Comparison of ENCODE assay signal across 12 cellular contexts in the genomic region with DNA sequence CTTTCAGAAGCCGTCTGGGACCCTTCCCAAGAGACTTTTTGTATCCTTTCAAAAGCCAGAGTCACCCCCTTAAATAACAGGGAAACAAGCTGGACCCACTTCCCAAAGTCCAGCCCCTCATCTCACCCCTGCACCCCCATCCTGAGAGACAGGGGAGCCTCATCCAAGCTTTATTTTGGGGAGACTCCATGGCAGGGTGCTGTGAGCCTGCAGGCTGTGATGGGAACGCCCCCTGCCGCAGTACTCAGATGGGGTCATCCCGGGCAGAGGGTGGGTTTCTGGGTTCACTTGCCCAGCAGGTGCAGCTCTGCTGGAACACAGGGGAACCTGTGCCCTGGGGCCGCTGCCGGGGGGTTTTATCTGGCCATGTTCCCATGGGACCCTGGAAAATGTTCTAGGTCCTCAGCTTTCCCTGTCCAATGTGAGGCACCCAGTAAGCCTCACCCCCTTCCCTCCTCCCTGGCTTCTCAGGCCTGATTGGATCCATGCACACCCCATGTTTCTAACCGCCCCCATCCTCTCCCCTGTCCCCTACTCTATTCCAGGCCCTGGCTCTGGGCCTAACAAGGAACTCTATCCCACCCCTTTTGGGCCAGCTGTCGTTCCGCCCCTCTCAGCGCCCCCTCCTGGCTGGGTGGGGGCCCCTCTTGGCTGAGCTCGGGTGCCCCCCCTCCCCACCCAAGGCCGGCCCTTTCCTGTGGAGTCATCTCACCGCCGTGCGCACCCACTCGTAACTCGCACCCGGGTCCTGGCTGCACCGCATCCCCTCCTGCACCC. TPM values are rescaled to one million over a fixed set of nuclear protein-coding genes. Genes with fewer than 3 reads are reported as not detected.
DNase-seq lines count a peak whose midpoint lies in the region; ATAC-seq and TF ChIP-seq lines count a peak whose summit lies in the region.
"Had no signal": no experiment of that assay in that cellular context is flagged by ENCODE, and none has a peak within 500 bp of the region (broad histone marks: within the 10 kb centered on the region; RNA-seq: fewer than 3 reads in every experiment).

No MANE protein-coding gene starts in this region.

- peaks cover 33% of the 10 kb centered on the region for H3K27me3 Mint-ChIP-seq in activated CD8-positive, alpha-beta memory T cell treated with anti-CD3 and anti-CD28 coated beads, Interleukin-2, amount 10 ng/mL, durations not matched to agents 7 days and 5 days

- peaks cover 34% of the 10 kb centered on the region for H3K4me1 ChIP-seq in adipocyte (ENCODE audit: control insufficient read depth, insufficient read depth, low read length)

- H3K4me3 ChIP-seq in AG09309 (ENCODE audit: control insufficient read depth, low read depth, low read length): no peak overlapping the region
- peak overlapping the region; percentile 83 for H3K4me3 ChIP-seq in adipocyte (ENCODE audit: low read length)

- H3K36me3 Mint-ChIP-seq in activated CD8-positive, alpha-beta memory T cell treated with anti-CD3 and anti-CD28 coated beads, Interleukin-2, amount 10 ng/mL, durations not matched to agents 7 days and 5 days: no peaks in the 10 kb centered on the region

- intact Hi-C loops in cardiac septum (cut with DNase I): loop anchor here (2.0 kb wide), 2 partner anchors 15 to 75 kb away; no protein-coding TSS in a partner anchor

- peak; percentile 12 for ATAC-seq in omental fat pad (ENCODE audit: low FRiP score)
- ATAC-seq in activated CD8-positive, alpha-beta memory T cell treated with anti-CD3 and anti-CD28 coated beads, Interleukin-2, amount 10 ng/mL, durations not matched to agents 7 days and 5 days: no peak
- no peak for ATAC-seq in HG03565 (IDR thresholded peaks at IDR 0.05; ENCODE audit: unreplicated experiment)

- H3K9me3 ChIP-seq in adipocyte (ENCODE audit: control insufficient read depth, low read length): no peaks in the 10 kb centered on the region

- peak; percentile 2 for TF ChIP-seq CTCF in AG09309 (IDR thresholded peaks at IDR 0.05; ENCODE audit: control insufficient read depth, insufficient read depth, low read depth, low read length, missing control alignments)
- TF ChIP-seq CTCF in omental fat pad (IDR thresholded peaks at IDR 0.05): no peak

- peak overlapping the region; percentile 92 for H3K9ac ChIP-seq in adipocyte (ENCODE audit: low read length)

- DNase-seq in AG09309 (ENCODE audit: low read depth) (no peak), adipocyte (ENCODE audit: low read depth) (peak; percentile 45), cardiac septum (ENCODE audit: low spot score) (peak; percentile 85), omental fat pad (ENCODE audit: low spot score) (no peak), NCI-H1048 (lab: John Stamatoyannopoulos, UW) (no peak)
- no peak for DNase-seq in stimulated activated CD4-positive, alpha-beta T cell treated with anti-CD3 and anti-CD28 coated beads, Interleukin-1b, Interleukin-23, amount 100 ng/mL, for 48 hours
- DNase-seq in activated CD8-positive, alpha-beta memory T cell treated with anti-CD3 and anti-CD28 coated beads, Interleukin-2, amount 10 ng/mL, durations not matched to agents 7 days and 5 days: no peak
- DNase-seq: activated CD8-positive, alpha-beta memory T cell treated with anti-CD3 and anti-CD28 coated beads, Interleukin-2, amount 50 U/mL, for 48 hours; NCI-H226 had no signal

- H3K4me3 Mint-ChIP-seq in activated CD8-positive, alpha-beta memory T cell treated with anti-CD3 and anti-CD28 coated beads, Interleukin-2, amount 10 ng/mL, durations not matched to agents 7 days and 5 days: no peak overlapping the region
- H3K4me3 Mint-ChIP-seq: B cell had no signal

- no peaks in the 10 kb centered on the region for H3K27me3 ChIP-seq in adipocyte (replicated peaks; ENCODE audit: control insufficient read depth, insufficient read depth, low read length)

- H3K27ac Mint-ChIP-seq in activated CD8-positive, alpha-beta memory T cell treated with anti-CD3 and anti-CD28 coated beads, Interleukin-2, amount 10 ng/mL, durations not matched to agents 7 days and 5 days: no peak overlapping the region
- H3K27ac Mint-ChIP-seq: B cell had no signal

- CTCF ChIA-PET in activated CD8-positive, alpha-beta memory T cell treated with anti-CD3 and anti-CD28 coated beads, Interleukin-2, amount 10 ng/mL, durations not matched to agents 7 days and 5 days (lab: Charles Lee): interaction anchor here (0.6 to 1.0 kb wide), 2 partner anchors 9 to 17 kb away, joined by 3 to 4 read pairs; no protein-coding TSS in a partner anchor

- H3K4me1 Mint-ChIP-seq in activated CD8-positive, alpha-beta memory T cell treated with anti-CD3 and anti-CD28 coated beads, Interleukin-2, amount 10 ng/mL, durations not matched to agents 7 days and 5 days: no peaks in the 10 kb centered on the region
- H3K4me1 Mint-ChIP-seq: B cell had no signal

- no peaks in the 10 kb centered on the region for H3K9me3 Mint-ChIP-seq in activated CD8-positive, alpha-beta memory T cell treated with anti-CD3 and anti-CD28 coated beads, Interleukin-2, amount 10 ng/mL, durations not matched to agents 7 days and 5 days (ENCODE audit: low read depth)

- peaks cover 4% of the 10 kb centered on the region for H3K36me3 ChIP-seq in adipocyte (ENCODE audit: control insufficient read depth, insufficient read depth, low read length, severe bottlenecking)

RNA-seq across cellular contexts. Expression of gene HIF3A, which starts 1.0 kb away (rescaled TPM):
- total RNA-seq in cardiac septum (49.2 TPM), omental fat pad (100 to 1,000 TPM in 1 of 4 donors, 10 to 100 TPM in 3; 10.3 to 201 (median 17.6) TPM)
- total RNA-seq in activated CD8-positive, alpha-beta memory T cell treated with anti-CD3 and anti-CD28 coated beads, Interleukin-2, amount 10 ng/mL, durations not matched to agents 7 days and 5 days: not detected
- total RNA-seq: B cell, myocyte had no signal

RNA-seq across cellular contexts. Expression of gene PPP5C, which starts 49.0 kb away (rescaled TPM):
- total RNA-seq in cardiac septum (82.8 TPM), omental fat pad (10 to 100 TPM; 43.2 to 63.8 (median 49.5) TPM)
- total RNA-seq in activated CD8-positive, alpha-beta memory T cell treated with anti-CD3 and anti-CD28 coated beads, Interleukin-2, amount 10 ng/mL, durations not matched to agents 7 days and 5 days: 100 to 1,000 TPM in 1 of 2 experiments, 10 to 100 TPM in 1; 99.2 to 110 TPM

Comparison
In these comparisons a context has a peak if more than half of its experiments do, and no peak if none do; other contexts are left out.
1. DNase-seq: peak in adipocyte (single experiment) and cardiac septum (single experiment); none in AG09309 (single experiment), omental fat pad (single experiment), stimulated activated CD4-positive, alpha-beta T cell treated with anti-CD3 and anti-CD28 coated beads, Interleukin-1b, Interleukin-23, amount 100 ng/mL, for 48 hours (single experiment), activated CD8-positive, alpha-beta memory T cell treated with anti-CD3 and anti-CD28 coated beads, Interleukin-2, amount 10 ng/mL, durations not matched to agents 7 days and 5 days (single experiment) and NCI-H1048 (single experiment).
2. RNA of gene HIF3A, which starts 1.0 kb away (total RNA-seq): 49.2 TPM in cardiac septum (single experiment) and 10.3 to 201 TPM in omental fat pad; not detected in activated CD8-positive, alpha-beta memory T cell treated with anti-CD3 and anti-CD28 coated beads, Interleukin-2, amount 10 ng/mL, durations not matched to agents 7 days and 5 days; every median in the first group is over 10 times any median in the second.